9 cellular contexts compared by ENCODE assay signal in the genomic region with DNA sequence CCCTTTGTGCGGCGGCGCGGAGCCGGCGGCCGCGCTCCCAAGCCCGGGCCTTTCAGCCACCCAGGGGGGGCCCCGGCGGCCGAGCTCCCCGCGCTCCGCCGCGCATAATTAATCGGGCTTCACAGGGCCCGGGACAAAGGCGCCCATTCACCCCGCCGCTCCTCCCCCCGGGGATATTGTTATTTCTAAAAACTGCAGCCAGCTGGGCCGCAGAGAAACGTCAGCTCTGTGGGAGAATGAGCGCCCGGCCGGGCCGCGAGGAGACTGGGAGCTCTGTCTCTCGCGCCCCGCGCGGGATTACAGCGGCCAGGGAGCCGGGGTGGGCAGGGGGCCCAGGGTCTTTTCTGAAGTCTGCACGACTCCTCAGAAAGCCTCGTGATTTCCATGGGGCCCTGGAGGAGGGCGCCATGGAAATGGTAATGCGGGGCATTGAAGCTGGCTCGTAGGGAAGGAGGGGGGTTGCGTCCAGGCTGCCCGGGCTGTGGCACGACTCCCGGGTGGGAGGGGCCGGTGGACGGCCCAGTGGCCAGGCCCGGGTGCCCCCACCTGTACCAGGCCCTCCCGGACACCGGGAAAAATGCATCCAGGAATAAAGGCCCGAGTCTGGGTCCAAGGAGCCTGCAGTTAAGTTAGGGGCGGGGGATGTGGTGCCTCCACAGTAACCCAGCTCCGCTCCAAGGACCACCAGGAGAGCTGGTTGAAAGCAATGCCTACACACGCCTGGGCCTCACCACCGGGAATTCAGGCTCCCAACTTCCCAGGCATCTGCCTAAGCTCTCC.
A peak's percentile ranks its signal among the peaks of the same experiment; 100 is the strongest.
DNase-seq lines count a peak whose midpoint lies in the region; ATAC-seq, FAIRE-seq and TF ChIP-seq lines count a peak whose summit lies in the region.
"Had no signal": no experiment of that assay in that cellular context is flagged by ENCODE, and none has a peak within 500 bp of the region (broad histone marks: within the 10 kb centered on the region; RNA-seq: fewer than 3 reads in every experiment).

No MANE protein-coding gene starts in this region.

- H3K36me3 ChIP-seq in MG63, result no peaks in the 10 kb centered on the region
- H3K36me3 ChIP-seq in colonic mucosa, result no peaks in the 10 kb centered on the region
- no peaks in the 10 kb centered on the region for H3K36me3 ChIP-seq in HepG2 (replicated peaks in 1 of 2; ENCODE audit: control insufficient read depth in 1 of 2, insufficient read depth in 2 of 2, low read length in 2 of 2)
- H3K36me3 ChIP-seq in HAP-1 (replicated peaks), result no peaks in the 10 kb centered on the region

- peaks cover 29% of the 10 kb centered on the region for H3K4me1 Mint-ChIP-seq in stimulated activated memory B cell treated with anti-CD40 and anti-IgM and Interleukin-4, amounts not matched to agents 10 μg/mL and 1 μg/mL and 100 μg/mL, for 72 hours

- H3K4me1 ChIP-seq in colonic mucosa (no peaks in the 10 kb centered on the region), HepG2 (ENCODE audit: insufficient read depth, low read length) (peaks cover 51% of the 10 kb centered on the region), HAP-1 (no peaks in the 10 kb centered on the region)

- H4K20me1 ChIP-seq in HepG2 (ENCODE audit: insufficient read depth, low read length), result no peaks in the 10 kb centered on the region

- H3K4me3 Mint-ChIP-seq in stimulated activated memory B cell treated with anti-CD40 and anti-IgM and Interleukin-4, amounts not matched to agents 10 μg/mL and 1 μg/mL and 100 μg/mL, for 72 hours, result peak overlapping the region; percentile 39

- no TSS peak for BruUV-seq in HepG2 (replicated peaks; lab: Mats Ljungman, UMichigan)

- CTCF ChIA-PET in HepG2 (lab: Yijun Ruan, JAX; ENCODE audit: low intra/inter-chr PET ratio, low total read pairs), result no interaction called here

- no peak for TF ChIP-seq POLR2A in HepG2 (IDR thresholded peaks at IDR 0.05; ENCODE audit: insufficient read depth in 1 of 2, low read depth in 2 of 2, low read length in 2 of 2)

- ATAC-seq in HepG2, result no peak
- ATAC-seq in stimulated activated memory B cell treated with anti-CD40 and anti-IgM and Interleukin-4, amounts not matched to agents 10 μg/mL and 1 μg/mL and 100 μg/mL, for 72 hours, result peak; percentile 28

- DNase-seq in MG63 (peak; percentile 69), colonic mucosa (no peak), HepG2 (ENCODE audit: low spot score) (no peak), GM19240 (ENCODE audit: insufficient read length, low spot score) (no peak), HUDEP-2 (lab: John Stamatoyannopoulos, UW; ENCODE audit: unreplicated experiment in 76 of 76) (no peak), HAP-1 (ENCODE audit: low spot score in 2 of 2) (no peak), NCI-H774 (lab: John Stamatoyannopoulos, UW) (no peak)
- DNase-seq: NCI-H2029 treated with DMSO at 0.1 percent for 48 hours had no signal

- intact Hi-C loops in colonic mucosa (cut with DNase I), result no loop called here
- intact Hi-C loops in HepG2 (cut with micrococcal nuclease; ENCODE audit: unreplicated experiment), result no loop called here

- in situ Hi-C loops in HepG2 (cut with HindIII; ENCODE audit: extremely low pct_ligation_motif_present, low pct_unique_long_range_greater_than_20kb) (no loop called here), HAP-1 (cut with MboI; ENCODE audit: low sequenced_read_pairs) (no loop called here)

- H3K9ac ChIP-seq in colonic mucosa (ENCODE audit: low read depth in 2 of 2, low read length in 2 of 2) (peak overlapping the region; percentile 5 to 35), HepG2 (ENCODE audit: insufficient read depth, low read depth, low read length) (no peak overlapping the region)

- H3K27me3 Mint-ChIP-seq in stimulated activated memory B cell treated with anti-CD40 and anti-IgM and Interleukin-4, amounts not matched to agents 10 μg/mL and 1 μg/mL and 100 μg/mL, for 72 hours, result peaks cover 8% of the 10 kb centered on the region

- no peak overlapping the region for H3K4me2 ChIP-seq in HepG2 (ENCODE audit: low read depth, low read length)

- H3K27ac ChIP-seq in colonic mucosa (no peak overlapping the region), HepG2 (ENCODE audit: extremely low read length, insufficient read depth, low read length) (no peak overlapping the region)

- H2AFZ ChIP-seq in HepG2 (ENCODE audit: low read length), result no peak overlapping the region

- H3K27me3 ChIP-seq in MG63 (no peaks in the 10 kb centered on the region), colonic mucosa (no peaks in the 10 kb centered on the region), HepG2 (ENCODE audit: control insufficient read depth in 1 of 2, insufficient read depth in 2 of 2, low read length in 2 of 2) (no peaks in the 10 kb centered on the region), HAP-1 (ENCODE audit: low read depth) (no peaks in the 10 kb centered on the region)

- peaks cover 3% of the 10 kb centered on the region for H3K9me3 ChIP-seq in MG63
- H3K9me3 ChIP-seq in colonic mucosa, result no peaks in the 10 kb centered on the region
- no peaks in the 10 kb centered on the region for H3K9me3 ChIP-seq in HepG2 (ENCODE audit: low read length)
- no peaks in the 10 kb centered on the region for H3K9me3 ChIP-seq in HAP-1

- no peaks in the 10 kb centered on the region for H3K36me3 Mint-ChIP-seq in stimulated activated memory B cell treated with anti-CD40 and anti-IgM and Interleukin-4, amounts not matched to agents 10 μg/mL and 1 μg/mL and 100 μg/mL, for 72 hours

- WGBS in HepG2 (ENCODE audit: low lambda C conversion rate), result 96% methylated on average over 56 of the region's 56 CpGs

- no peak for TF ChIP-seq EP300 in HepG2 (IDR thresholded peaks at IDR 0.05; ENCODE audit: low read depth in 2 of 2, low read length in 2 of 2)
- TF ChIP-seq EP300 in HepG2 (CRISPR knock-in tag; IDR thresholded peaks at IDR 0.05; ENCODE audit: borderline replicate concordance), result no peak

- no peaks in the 10 kb centered on the region for H3K79me2 ChIP-seq in HepG2 (ENCODE audit: insufficient read depth, low read length)

- H3K4me3 ChIP-seq in MG63, result peak overlapping the region; percentile 18
- H3K4me3 ChIP-seq in colonic mucosa, result peak overlapping the region; percentile 11
- no peak overlapping the region for H3K4me3 ChIP-seq in HepG2 (replicated peaks in 1 of 3; ENCODE audit: insufficient read depth in 1 of 3, low read depth in 2 of 3, low read length in 3 of 3)
- no peak overlapping the region for H3K4me3 ChIP-seq in HAP-1

- TF ChIP-seq CTCF in colonic mucosa (IDR thresholded peaks at IDR 0.05), result no peak
- TF ChIP-seq CTCF in HepG2 (CRISPR knock-in tag; IDR thresholded peaks at IDR 0.05), result no peak

- peaks cover 4% of the 10 kb centered on the region for H3K9me3 Mint-ChIP-seq in stimulated activated memory B cell treated with anti-CD40 and anti-IgM and Interleukin-4, amounts not matched to agents 10 μg/mL and 1 μg/mL and 100 μg/mL, for 72 hours

- POLR2A ChIA-PET in HepG2 (lab: Yijun Ruan, JAX), result no interaction called here

- TF ChIP-seq RAD21 in HepG2 (CRISPR knock-in tag; IDR thresholded peaks at IDR 0.05), result no peak

- no peak for FAIRE-seq in HepG2 (lab: Jason Lieb, UNC)

- H3K27ac Mint-ChIP-seq in stimulated activated memory B cell treated with anti-CD40 and anti-IgM and Interleukin-4, amounts not matched to agents 10 μg/mL and 1 μg/mL and 100 μg/mL, for 72 hours, result no peak overlapping the region

TF ChIP-seq in HepG2, 621 proteins besides CTCF, POLR2A, EP300 and RAD21:
- no peak for TF ChIP-seq NFE2L1 (CRISPR knock-in tag; IDR thresholded peaks at IDR 0.05; ENCODE audit: borderline replicate concordance)
- TF ChIP-seq CEBPG (CRISPR knock-in tag; IDR thresholded peaks at IDR 0.05), result no peak
- peak; percentile 12 for TF ChIP-seq AGO1 (IDR thresholded peaks at IDR 0.05; ENCODE audit: low read depth, low read length, poor library complexity, severe bottlenecking)
- no peak for TF ChIP-seq ZSCAN21 (CRISPR knock-in tag; IDR thresholded peaks at IDR 0.05; ENCODE audit: borderline replicate concordance)

Comparison
In these comparisons a context has a peak if more than half of its experiments do, and no peak if none do; other contexts are left out.
1. H3K4me3 ChIP-seq: peak in MG63 (single experiment) and colonic mucosa (single experiment); none in HepG2 (0 of 3) and HAP-1 (single experiment).